Comparison of ENCODE assay signal across 1 cellular context in genomic region chr6:93419304-93420162, GRCh38.
TF ChIP-seq lines count a peak whose summit lies in the region.

Gene EPHA7, minus strand, starts transcription at chr6:93419559. Its CDS starts 218 bp downstream, at chr6:93419341.

TF ChIP-seq in GM23338, 12 proteins besides CTCF, POLR2A, EP300 and RAD21 (continued from another document):
- TF ChIP-seq ZNF462 (CRISPR knock-in tag; IDR thresholded peaks at IDR 0.05) (no peak), POLR2AphosphoS5 (IDR thresholded peaks at IDR 0.05; ENCODE audit: low read depth) (peak; percentile 100), STAT1 (IDR thresholded peaks at IDR 0.05; ENCODE audit: unreplicated experiment) (no peak)
